In the genomic region with DNA sequence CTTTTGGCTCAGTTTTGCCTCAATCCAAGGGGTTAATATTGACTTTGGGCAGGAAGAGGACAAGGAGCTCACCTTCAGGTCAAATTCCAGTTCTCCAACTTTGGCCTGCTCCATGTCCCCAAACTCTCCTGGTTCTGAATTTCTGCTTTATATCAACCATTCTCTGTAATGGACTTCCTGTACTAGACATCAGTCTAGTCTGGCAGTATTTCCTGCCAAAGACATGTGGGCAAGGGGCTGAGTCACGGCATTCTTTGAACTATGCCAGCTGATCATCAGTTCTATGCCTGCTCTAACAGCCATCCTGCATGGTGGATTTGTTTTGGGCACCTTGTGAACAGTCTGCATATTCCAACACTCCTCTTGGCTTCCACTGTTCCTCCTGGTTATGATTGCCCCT, we compare ENCODE assay signal across 8 cellular contexts.
DNase-seq lines count a peak whose midpoint lies in the region; ATAC-seq and TF ChIP-seq lines count a peak whose summit lies in the region.

No MANE protein-coding gene starts in this region.

- DNase-seq in left cardiac atrium (no peak), cardiac septum (ENCODE audit: low spot score) (no peak), glomerular endothelial cell (ENCODE audit: extremely low read depth, low read depth, low spot score) (peak; percentile 41)
- DNase-seq in activated CD8-positive, alpha-beta memory T cell treated with anti-CD3 and anti-CD28 coated beads for 4 hours (ENCODE audit: low read depth in 2 of 2), result peak; percentile 34 to 70
- peak; percentile 38 for DNase-seq in stimulated activated naive CD4-positive, alpha-beta T cell treated with Interleukin-2 at 50 U/mL for 16 hours (lab: John Stamatoyannopoulos, UW)
- no peak for DNase-seq in effector CD8-positive, alpha-beta T cell (lab: John Stamatoyannopoulos, UW)

- peak; percentile 32 to 85 for ATAC-seq in left cardiac atrium
- ATAC-seq in GM18505 (IDR thresholded peaks at IDR 0.05; ENCODE audit: unreplicated experiment), result no peak
- ATAC-seq in GM18511 (IDR thresholded peaks at IDR 0.05; ENCODE audit: unreplicated experiment), result no peak

- intact Hi-C loops in left cardiac atrium (cut with DNase I), result no loop called here
- intact Hi-C loops in cardiac septum (cut with DNase I), result no loop called here

- TF ChIP-seq POLR2A in GM18505 (IDR thresholded peaks at IDR 0.05; ENCODE audit: borderline replicate concordance, extremely low read depth, insufficient read depth, insufficient read length), result no peak

Comparison
In these comparisons a context has a peak if more than half of its experiments do, and no peak if none do; other contexts are left out.
1. ATAC-seq: peak in left cardiac atrium (2 of 2); none in GM18505 (single experiment) and GM18511 (single experiment).
2. DNase-seq: peak in activated CD8-positive, alpha-beta memory T cell treated with anti-CD3 and anti-CD28 coated beads for 4 hours (2 of 2), glomerular endothelial cell (single experiment) and stimulated activated naive CD4-positive, alpha-beta T cell treated with Interleukin-2 at 50 U/mL for 16 hours (single experiment); none in left cardiac atrium (single experiment), cardiac septum (single experiment) and effector CD8-positive, alpha-beta T cell (single experiment).